Comparison of ENCODE assay signal across 8 cellular contexts in the genomic region with DNA sequence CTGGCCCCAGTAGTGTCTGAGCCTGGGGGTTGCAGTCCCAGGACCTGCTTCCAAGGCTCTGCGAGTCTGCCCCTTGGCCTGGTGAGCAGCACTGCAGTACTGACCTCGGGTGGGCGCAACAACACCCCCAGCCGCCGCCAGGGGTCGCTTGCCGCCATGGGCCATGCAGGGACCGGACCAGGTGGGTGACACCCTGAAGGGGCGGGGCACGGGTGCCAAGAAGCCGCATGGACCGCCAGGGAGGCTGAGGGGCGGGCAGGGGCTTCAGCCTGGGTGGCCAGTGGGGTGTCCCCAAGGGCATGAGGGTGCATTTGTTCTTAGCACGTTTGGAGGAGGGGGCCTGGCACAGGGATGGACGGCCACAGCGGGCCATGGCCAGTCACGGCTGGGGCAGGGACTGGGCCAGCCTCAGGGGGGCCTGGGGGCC. TPM values are rescaled to one million over a fixed set of nuclear protein-coding genes. Genes with fewer than 3 reads are reported as not detected.
DNase-seq lines count a peak whose midpoint lies in the region; ATAC-seq and TF ChIP-seq lines count a peak whose summit lies in the region.

No MANE protein-coding gene starts in this region.

- H3K27ac Mint-ChIP-seq in natural killer cell treated with Interleukin-12 subunit alpha and Interleukin-12 subunit beta and Interleukin-15 and Interleukin-18, amount 100 ng/mL, for 72 hours: no peak overlapping the region

- TF ChIP-seq CTCF in epithelial cell of esophagus (IDR thresholded peaks at IDR 0.05; ENCODE audit: insufficient read depth, low read depth, low read length, missing control alignments): peak; percentile 71

- ATAC-seq in HG02759 (IDR thresholded peaks at IDR 0.05; ENCODE audit: unreplicated experiment) (peak; percentile 57), HG03196 (IDR thresholded peaks at IDR 0.05; ENCODE audit: unreplicated experiment) (no peak)
- peak; percentile 74 to 76 for ATAC-seq in natural killer cell treated with Interleukin-12 subunit alpha and Interleukin-12 subunit beta and Interleukin-15 and Interleukin-18, amount 100 ng/mL, for 72 hours
- peak; percentile 85 for ATAC-seq in stimulated activated naive CD8-positive, alpha-beta T cell treated with anti-CD3 and anti-CD28 coated beads, Interleukin-15, Interleukin-2, amounts not matched to agents 100 U/mL and 50 U/mL, for 24 hours

- no peaks in the 10 kb centered on the region for H3K27me3 Mint-ChIP-seq in natural killer cell treated with Interleukin-12 subunit alpha and Interleukin-12 subunit beta and Interleukin-15 and Interleukin-18, amount 100 ng/mL, for 72 hours

- H3K4me3 Mint-ChIP-seq in natural killer cell treated with Interleukin-12 subunit alpha and Interleukin-12 subunit beta and Interleukin-15 and Interleukin-18, amount 100 ng/mL, for 72 hours: no peak overlapping the region

- H3K4me3 ChIP-seq in epithelial cell of esophagus (ENCODE audit: low read length): no peak overlapping the region

- no peaks in the 10 kb centered on the region for H3K36me3 Mint-ChIP-seq in natural killer cell treated with Interleukin-12 subunit alpha and Interleukin-12 subunit beta and Interleukin-15 and Interleukin-18, amount 100 ng/mL, for 72 hours

- H3K9me3 Mint-ChIP-seq in natural killer cell treated with Interleukin-12 subunit alpha and Interleukin-12 subunit beta and Interleukin-15 and Interleukin-18, amount 100 ng/mL, for 72 hours: no peaks in the 10 kb centered on the region

- H3K4me1 Mint-ChIP-seq in natural killer cell treated with Interleukin-12 subunit alpha and Interleukin-12 subunit beta and Interleukin-15 and Interleukin-18, amount 100 ng/mL, for 72 hours (ENCODE audit: low read depth in 2 of 2): no peaks in the 10 kb centered on the region

- peak; percentile 92 for DNase-seq in D341Med (ENCODE audit: low spot score)
- DNase-seq in NCI-H82 treated with DMSO at 0.1 percent for 48 hours (lab: John Stamatoyannopoulos, UW; ENCODE audit: unreplicated experiment): peak; percentile 59
- DNase-seq in activated CD8-positive, alpha-beta memory T cell treated with anti-CD3 and anti-CD28 coated beads for 48 hours (ENCODE audit: low read depth in 2 of 3, low spot score in 2 of 3): peak; percentile 61 to 90 (median 90)
- peak; percentile 72 for DNase-seq in epithelial cell of esophagus (ENCODE audit: low read depth)
- DNase-seq in natural killer cell treated with Interleukin-12 subunit alpha and Interleukin-12 subunit beta and Interleukin-15 and Interleukin-18, amount 100 ng/mL, for 72 hours (ENCODE audit: low spot score): peak; percentile 81
- DNase-seq in stimulated activated naive CD8-positive, alpha-beta T cell treated with anti-CD3 and anti-CD28 coated beads, Interleukin-15, Interleukin-2, amounts not matched to agents 100 U/mL and 50 U/mL, for 24 hours: peak; percentile 95

RNA-seq across cellular contexts. Expression of gene TACC3, which starts 25.0 kb away (rescaled TPM):
- 100 to 1,000 TPM in 1 of 2 donors, 10 to 100 TPM in 1; 97.2 to 212 TPM for total RNA-seq in natural killer cell treated with Interleukin-12 subunit alpha and Interleukin-12 subunit beta and Interleukin-15 and Interleukin-18, amount 100 ng/mL, for 72 hours

RNA-seq across cellular contexts. Expression of gene TMEM129, which starts 25.2 kb away (rescaled TPM):
- total RNA-seq in natural killer cell treated with Interleukin-12 subunit alpha and Interleukin-12 subunit beta and Interleukin-15 and Interleukin-18, amount 100 ng/mL, for 72 hours: 10 to 100 TPM; 19.6 to 21.2 TPM

RNA-seq across cellular contexts. Expression of gene SLBP, which starts 34.2 kb away (rescaled TPM):
- 100 to 1,000 TPM in 1 of 2 donors, 10 to 100 TPM in 1; 83.0 to 129 TPM for total RNA-seq in natural killer cell treated with Interleukin-12 subunit alpha and Interleukin-12 subunit beta and Interleukin-15 and Interleukin-18, amount 100 ng/mL, for 72 hours

RNA-seq across cellular contexts. Expression of gene FGFR3, which starts 46.8 kb away (rescaled TPM):
- not detected for total RNA-seq in natural killer cell treated with Interleukin-12 subunit alpha and Interleukin-12 subunit beta and Interleukin-15 and Interleukin-18, amount 100 ng/mL, for 72 hours
